1 cellular context compared by ENCODE assay signal in genomic region chr11:78261869-78262637, GRCh38.
TF ChIP-seq lines count a peak whose summit lies in the region.

No MANE protein-coding gene starts in this region.

TF ChIP-seq in HepG2, 621 proteins besides CTCF, POLR2A, EP300 and RAD21 (continued from another document):
- TF ChIP-seq ZNF550 (CRISPR knock-in tag; IDR thresholded peaks at IDR 0.05; ENCODE audit: borderline replicate concordance) (no peak), ZNF331 (CRISPR knock-in tag; IDR thresholded peaks at IDR 0.05) (no peak), ZZZ3 (CRISPR knock-in tag; IDR thresholded peaks at IDR 0.05; ENCODE audit: borderline replicate concordance) (no peak), EHMT2 (IDR thresholded peaks at IDR 0.05; ENCODE audit: borderline replicate concordance, low read depth, low read length) (no peak), LRRFIP1 (CRISPR knock-in tag; conservative IDR thresholded peaks at IDR 0.05) (no peak), ZNF10 (CRISPR knock-in tag; IDR thresholded peaks at IDR 0.05; ENCODE audit: borderline replicate concordance, low read depth) (no peak), HNRNPLL (IDR thresholded peaks at IDR 0.05; ENCODE audit: low read depth, low read length, poor library complexity, severe bottlenecking) (no peak), KMT2A (CRISPR knock-in tag; IDR thresholded peaks at IDR 0.05) (no peak), UBTF (CRISPR knock-in tag; IDR thresholded peaks at IDR 0.05) (no peak), ARNTL (CRISPR knock-in tag; IDR thresholded peaks at IDR 0.05) (no peak)
TF ChIP-seq in HepG2: peak in this region for 0.
